Comparison of ENCODE assay signal across 1 cellular context in genomic region chr11:12802418-12803085, GRCh38.
TF ChIP-seq lines count a peak whose summit lies in the region.

No MANE protein-coding gene starts in this region.

TF ChIP-seq in HepG2, 621 proteins besides CTCF, POLR2A, EP300 and RAD21 (continued from another document and continues in another):
- TF ChIP-seq, protein P1, sequence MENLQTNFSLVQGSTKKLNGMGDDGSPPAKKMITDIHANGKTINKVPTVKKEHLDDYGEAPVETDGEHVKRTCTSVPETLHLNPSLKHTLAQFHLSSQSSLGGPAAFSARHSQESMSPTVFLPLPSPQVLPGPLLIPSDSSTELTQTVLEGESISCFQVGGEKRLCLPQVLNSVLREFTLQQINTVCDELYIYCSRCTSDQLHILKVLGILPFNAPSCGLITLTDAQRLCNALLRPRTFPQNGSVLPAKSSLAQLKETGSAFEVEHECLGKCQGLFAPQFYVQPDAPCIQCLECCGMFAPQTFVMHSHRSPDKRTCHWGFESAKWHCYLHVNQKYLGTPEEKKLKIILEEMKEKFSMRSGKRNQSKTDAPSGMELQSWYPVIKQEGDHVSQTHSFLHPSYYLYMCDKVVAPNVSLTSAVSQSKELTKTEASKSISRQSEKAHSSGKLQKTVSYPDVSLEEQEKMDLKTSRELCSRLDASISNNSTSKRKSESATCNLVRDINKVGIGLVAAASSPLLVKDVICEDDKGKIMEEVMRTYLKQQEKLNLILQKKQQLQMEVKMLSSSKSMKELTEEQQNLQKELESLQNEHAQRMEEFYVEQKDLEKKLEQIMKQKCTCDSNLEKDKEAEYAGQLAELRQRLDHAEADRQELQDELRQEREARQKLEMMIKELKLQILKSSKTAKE (CRISPR knock-in tag; IDR thresholded peaks at IDR 0.05; ENCODE audit: borderline replicate concordance) = peak; percentile 77; the same call in 1 of the 2 replicates
- 0 out of 2 replicates have a peak, but pooled peaks have one; percentile 25 for TF ChIP-seq ZNF572 (CRISPR knock-in tag; IDR thresholded peaks at IDR 0.05)
- TF ChIP-seq TCF7 (IDR thresholded peaks at IDR 0.05; ENCODE audit: low read depth) = peak; percentile 92
- peak; percentile 50; the same call in 1 of the 2 replicates for TF ChIP-seq NR2C2 (CRISPR knock-in tag; IDR thresholded peaks at IDR 0.05; ENCODE audit: borderline replicate concordance)
- TF ChIP-seq NCOA5 (CRISPR knock-in tag; IDR thresholded peaks at IDR 0.05) = no peak
- TF ChIP-seq TBL1XR1 (IDR thresholded peaks at IDR 0.05; ENCODE audit: borderline replicate concordance, low read length, partially characterized antibody) = peak; percentile 62
- TF ChIP-seq SUZ12 (IDR thresholded peaks at IDR 0.05; ENCODE audit: low read depth, low read length) = no peak
- peak; percentile 75; the same call in 1 of the 2 replicates for TF ChIP-seq ZNF317 (CRISPR knock-in tag; IDR thresholded peaks at IDR 0.05)
- TF ChIP-seq ZFP37 (CRISPR knock-in tag; IDR thresholded peaks at IDR 0.05; ENCODE audit: borderline replicate concordance) = no peak; the same call in 1 of the 2 replicates
- no peak for TF ChIP-seq STAT5B (CRISPR knock-in tag; IDR thresholded peaks at IDR 0.05)
- peak; percentile 91 for TF ChIP-seq SAP130 (CRISPR knock-in tag; IDR thresholded peaks at IDR 0.05; ENCODE audit: low read depth)
- TF ChIP-seq, protein P2, sequence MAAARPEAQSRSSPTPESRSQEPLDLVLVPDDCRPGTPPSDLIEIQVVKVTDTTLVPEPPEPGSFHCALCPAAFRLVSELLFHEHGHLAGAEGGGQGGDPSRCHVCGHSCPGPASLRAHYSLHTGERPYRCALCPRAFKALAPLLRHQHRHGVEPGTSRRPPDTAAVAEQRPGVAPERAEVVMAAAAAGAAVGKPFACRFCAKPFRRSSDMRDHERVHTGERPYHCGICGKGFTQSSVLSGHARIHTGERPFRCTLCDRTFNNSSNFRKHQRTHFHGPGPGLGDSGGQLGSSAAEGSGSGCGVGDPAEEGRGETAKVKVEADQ (CRISPR knock-in tag; IDR thresholded peaks at IDR 0.05; ENCODE audit: borderline replicate concordance) = no peak; the same call in 1 of the 2 replicates
- peak; percentile 63; the same call in 1 of the 2 replicates for TF ChIP-seq ZNF430 (CRISPR knock-in tag; IDR thresholded peaks at IDR 0.05)
- no peak for TF ChIP-seq ZFP36L2 (CRISPR knock-in tag; IDR thresholded peaks at IDR 0.05)
- no peak for TF ChIP-seq ZNF20 (CRISPR knock-in tag; IDR thresholded peaks at IDR 0.05)
- TF ChIP-seq HIVEP1 (CRISPR knock-in tag; IDR thresholded peaks at IDR 0.05) = peak; percentile 82
- TF ChIP-seq, protein P3, sequence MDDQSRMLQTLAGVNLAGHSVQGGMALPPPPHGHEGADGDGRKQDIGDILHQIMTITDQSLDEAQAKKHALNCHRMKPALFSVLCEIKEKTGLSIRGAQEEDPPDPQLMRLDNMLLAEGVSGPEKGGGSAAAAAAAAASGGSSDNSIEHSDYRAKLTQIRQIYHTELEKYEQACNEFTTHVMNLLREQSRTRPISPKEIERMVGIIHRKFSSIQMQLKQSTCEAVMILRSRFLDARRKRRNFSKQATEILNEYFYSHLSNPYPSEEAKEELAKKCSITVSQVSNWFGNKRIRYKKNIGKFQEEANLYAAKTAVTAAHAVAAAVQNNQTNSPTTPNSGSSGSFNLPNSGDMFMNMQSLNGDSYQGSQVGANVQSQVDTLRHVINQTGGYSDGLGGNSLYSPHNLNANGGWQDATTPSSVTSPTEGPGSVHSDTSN (CRISPR knock-in tag; IDR thresholded peaks at IDR 0.05; ENCODE audit: borderline replicate concordance) = no peak
- TF ChIP-seq TOPORS (CRISPR knock-in tag; IDR thresholded peaks at IDR 0.05) = no peak
- TF ChIP-seq ESRRA (CRISPR knock-in tag; IDR thresholded peaks at IDR 0.05; ENCODE audit: low read depth) = no peak
- TF ChIP-seq NFRKB (IDR thresholded peaks at IDR 0.05) = no peak
- no peak for TF ChIP-seq ZSCAN25 (CRISPR knock-in tag; IDR thresholded peaks at IDR 0.05)
- TF ChIP-seq POLR2AphosphoS5 (IDR thresholded peaks at IDR 0.05; ENCODE audit: low read depth, low read length) = no peak
- TF ChIP-seq, protein P4, sequence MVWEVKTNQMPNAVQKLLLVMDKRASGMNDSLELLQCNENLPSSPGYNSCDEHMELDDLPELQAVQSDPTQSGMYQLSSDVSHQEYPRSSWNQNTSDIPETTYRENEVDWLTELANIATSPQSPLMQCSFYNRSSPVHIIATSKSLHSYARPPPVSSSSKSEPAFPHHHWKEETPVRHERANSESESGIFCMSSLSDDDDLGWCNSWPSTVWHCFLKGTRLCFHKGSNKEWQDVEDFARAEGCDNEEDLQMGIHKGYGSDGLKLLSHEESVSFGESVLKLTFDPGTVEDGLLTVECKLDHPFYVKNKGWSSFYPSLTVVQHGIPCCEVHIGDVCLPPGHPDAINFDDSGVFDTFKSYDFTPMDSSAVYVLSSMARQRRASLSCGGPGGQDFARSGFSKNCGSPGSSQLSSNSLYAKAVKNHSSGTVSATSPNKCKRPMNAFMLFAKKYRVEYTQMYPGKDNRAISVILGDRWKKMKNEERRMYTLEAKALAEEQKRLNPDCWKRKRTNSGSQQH (CRISPR knock-in tag; IDR thresholded peaks at IDR 0.05; ENCODE audit: low read depth) = no peak
- TF ChIP-seq ZNF878 (CRISPR knock-in tag; IDR thresholded peaks at IDR 0.05) = peak; percentile 50; the same call in 1 of the 2 replicates
- peak; percentile 66; the same call in 1 of the 2 replicates for TF ChIP-seq NR2F2 (IDR thresholded peaks at IDR 0.05; ENCODE audit: borderline replicate concordance, low read depth)
- TF ChIP-seq BRD4 (CRISPR knock-in tag; IDR thresholded peaks at IDR 0.05) = no peak
- peak; percentile 90 for TF ChIP-seq PHF21A (CRISPR knock-in tag; IDR thresholded peaks at IDR 0.05)
- TF ChIP-seq, protein P5, sequence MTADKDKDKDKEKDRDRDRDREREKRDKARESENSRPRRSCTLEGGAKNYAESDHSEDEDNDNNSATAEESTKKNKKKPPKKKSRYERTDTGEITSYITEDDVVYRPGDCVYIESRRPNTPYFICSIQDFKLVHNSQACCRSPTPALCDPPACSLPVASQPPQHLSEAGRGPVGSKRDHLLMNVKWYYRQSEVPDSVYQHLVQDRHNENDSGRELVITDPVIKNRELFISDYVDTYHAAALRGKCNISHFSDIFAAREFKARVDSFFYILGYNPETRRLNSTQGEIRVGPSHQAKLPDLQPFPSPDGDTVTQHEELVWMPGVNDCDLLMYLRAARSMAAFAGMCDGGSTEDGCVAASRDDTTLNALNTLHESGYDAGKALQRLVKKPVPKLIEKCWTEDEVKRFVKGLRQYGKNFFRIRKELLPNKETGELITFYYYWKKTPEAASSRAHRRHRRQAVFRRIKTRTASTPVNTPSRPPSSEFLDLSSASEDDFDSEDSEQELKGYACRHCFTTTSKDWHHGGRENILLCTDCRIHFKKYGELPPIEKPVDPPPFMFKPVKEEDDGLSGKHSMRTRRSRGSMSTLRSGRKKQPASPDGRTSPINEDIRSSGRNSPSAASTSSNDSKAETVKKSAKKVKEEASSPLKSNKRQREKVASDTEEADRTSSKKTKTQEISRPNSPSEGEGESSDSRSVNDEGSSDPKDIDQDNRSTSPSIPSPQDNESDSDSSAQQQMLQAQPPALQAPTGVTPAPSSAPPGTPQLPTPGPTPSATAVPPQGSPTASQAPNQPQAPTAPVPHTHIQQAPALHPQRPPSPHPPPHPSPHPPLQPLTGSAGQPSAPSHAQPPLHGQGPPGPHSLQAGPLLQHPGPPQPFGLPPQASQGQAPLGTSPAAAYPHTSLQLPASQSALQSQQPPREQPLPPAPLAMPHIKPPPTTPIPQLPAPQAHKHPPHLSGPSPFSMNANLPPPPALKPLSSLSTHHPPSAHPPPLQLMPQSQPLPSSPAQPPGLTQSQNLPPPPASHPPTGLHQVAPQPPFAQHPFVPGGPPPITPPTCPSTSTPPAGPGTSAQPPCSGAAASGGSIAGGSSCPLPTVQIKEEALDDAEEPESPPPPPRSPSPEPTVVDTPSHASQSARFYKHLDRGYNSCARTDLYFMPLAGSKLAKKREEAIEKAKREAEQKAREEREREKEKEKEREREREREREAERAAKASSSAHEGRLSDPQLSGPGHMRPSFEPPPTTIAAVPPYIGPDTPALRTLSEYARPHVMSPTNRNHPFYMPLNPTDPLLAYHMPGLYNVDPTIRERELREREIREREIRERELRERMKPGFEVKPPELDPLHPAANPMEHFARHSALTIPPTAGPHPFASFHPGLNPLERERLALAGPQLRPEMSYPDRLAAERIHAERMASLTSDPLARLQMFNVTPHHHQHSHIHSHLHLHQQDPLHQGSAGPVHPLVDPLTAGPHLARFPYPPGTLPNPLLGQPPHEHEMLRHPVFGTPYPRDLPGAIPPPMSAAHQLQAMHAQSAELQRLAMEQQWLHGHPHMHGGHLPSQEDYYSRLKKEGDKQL (CRISPR knock-in tag; IDR thresholded peaks at IDR 0.05; ENCODE audit: low read depth) = peak; percentile 78
- TF ChIP-seq, protein P6, sequence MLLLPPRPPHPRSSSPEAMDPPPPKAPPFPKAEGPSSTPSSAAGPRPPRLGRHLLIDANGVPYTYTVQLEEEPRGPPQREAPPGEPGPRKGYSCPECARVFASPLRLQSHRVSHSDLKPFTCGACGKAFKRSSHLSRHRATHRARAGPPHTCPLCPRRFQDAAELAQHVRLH (CRISPR knock-in tag; IDR thresholded peaks at IDR 0.05; ENCODE audit: borderline replicate concordance, low read depth) = 0 out of 2 replicates have a peak, but pooled peaks have one; percentile 55
- TF ChIP-seq SIX1 (CRISPR knock-in tag; IDR thresholded peaks at IDR 0.05; ENCODE audit: borderline replicate concordance) = peak; percentile 75; the same call in 1 of the 2 replicates
- TF ChIP-seq ZBED4 (CRISPR knock-in tag; IDR thresholded peaks at IDR 0.05; ENCODE audit: borderline replicate concordance) = peak; percentile 95
- no peak for TF ChIP-seq DNMT1 (CRISPR knock-in tag; IDR thresholded peaks at IDR 0.05)
- peak; percentile 98 for TF ChIP-seq HDAC2 (CRISPR knock-in tag; IDR thresholded peaks at IDR 0.05)
- 0 out of 2 replicates have a peak, but pooled peaks have one; percentile 26 for TF ChIP-seq CHD2 (IDR thresholded peaks at IDR 0.05; ENCODE audit: low read depth, low read length)
- TF ChIP-seq RBM39 (IDR thresholded peaks at IDR 0.05; ENCODE audit: low read depth, low read length, poor library complexity, severe bottlenecking) = no peak
- no peak for TF ChIP-seq PAF1 (CRISPR knock-in tag; IDR thresholded peaks at IDR 0.05)
- TF ChIP-seq GZF1 (CRISPR knock-in tag; IDR thresholded peaks at IDR 0.05) = no peak
- TF ChIP-seq ZNF256 (CRISPR knock-in tag; conservative IDR thresholded peaks at IDR 0.05) = no peak
- TF ChIP-seq AFF4 (CRISPR knock-in tag; IDR thresholded peaks at IDR 0.05) = no peak
- TF ChIP-seq CCDC6 (CRISPR knock-in tag; IDR thresholded peaks at IDR 0.05) = no peak; the same call in 1 of the 2 replicates
- TF ChIP-seq, protein P7, sequence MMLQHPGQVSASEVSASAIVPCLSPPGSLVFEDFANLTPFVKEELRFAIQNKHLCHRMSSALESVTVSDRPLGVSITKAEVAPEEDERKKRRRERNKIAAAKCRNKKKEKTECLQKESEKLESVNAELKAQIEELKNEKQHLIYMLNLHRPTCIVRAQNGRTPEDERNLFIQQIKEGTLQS (CRISPR knock-in tag; IDR thresholded peaks at IDR 0.05) = peak; percentile 87
- no peak; the same call in 1 of the 2 replicates for TF ChIP-seq ZNF607 (CRISPR knock-in tag; IDR thresholded peaks at IDR 0.05; ENCODE audit: borderline replicate concordance)
- no peak for TF ChIP-seq ZKSCAN1 (IDR thresholded peaks at IDR 0.05; ENCODE audit: low read length)
- TF ChIP-seq GFI1 (CRISPR knock-in tag; IDR thresholded peaks at IDR 0.05; ENCODE audit: borderline replicate concordance) = peak; percentile 72
- no peak for TF ChIP-seq JARID2 (CRISPR knock-in tag; IDR thresholded peaks at IDR 0.05; ENCODE audit: insufficient replicate concordance)
- TF ChIP-seq BRCA1 (CRISPR knock-in tag; IDR thresholded peaks at IDR 0.05) = no peak
- peak; percentile 67 for TF ChIP-seq ASH2L (IDR thresholded peaks at IDR 0.05; ENCODE audit: insufficient read length, low read depth, low read length)
